1 cellular context compared by ENCODE assay signal in the genomic region with DNA sequence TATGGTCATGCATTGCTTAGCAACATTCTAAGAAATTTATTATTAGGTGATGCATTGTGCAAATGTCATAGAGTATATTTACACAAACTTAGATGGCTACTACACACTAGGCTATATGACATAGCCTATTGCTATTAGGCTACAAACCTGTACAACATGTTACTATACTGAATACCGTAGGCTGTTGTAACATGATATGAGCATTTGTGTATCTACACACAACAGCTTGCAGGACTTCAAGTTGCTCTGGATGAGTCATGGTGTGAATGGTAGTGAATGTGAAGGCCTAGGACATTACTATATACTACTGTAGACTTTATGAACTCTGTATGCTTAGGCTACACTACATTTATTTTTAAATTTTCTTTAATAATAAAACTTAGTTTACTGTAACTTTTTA.
TF ChIP-seq lines count a peak whose summit lies in the region.

No MANE protein-coding gene starts in this region.

TF ChIP-seq in K562, 482 proteins besides CTCF, POLR2A, EP300 and RAD21 (continued from another document):
- TF ChIP-seq, protein P1, sequence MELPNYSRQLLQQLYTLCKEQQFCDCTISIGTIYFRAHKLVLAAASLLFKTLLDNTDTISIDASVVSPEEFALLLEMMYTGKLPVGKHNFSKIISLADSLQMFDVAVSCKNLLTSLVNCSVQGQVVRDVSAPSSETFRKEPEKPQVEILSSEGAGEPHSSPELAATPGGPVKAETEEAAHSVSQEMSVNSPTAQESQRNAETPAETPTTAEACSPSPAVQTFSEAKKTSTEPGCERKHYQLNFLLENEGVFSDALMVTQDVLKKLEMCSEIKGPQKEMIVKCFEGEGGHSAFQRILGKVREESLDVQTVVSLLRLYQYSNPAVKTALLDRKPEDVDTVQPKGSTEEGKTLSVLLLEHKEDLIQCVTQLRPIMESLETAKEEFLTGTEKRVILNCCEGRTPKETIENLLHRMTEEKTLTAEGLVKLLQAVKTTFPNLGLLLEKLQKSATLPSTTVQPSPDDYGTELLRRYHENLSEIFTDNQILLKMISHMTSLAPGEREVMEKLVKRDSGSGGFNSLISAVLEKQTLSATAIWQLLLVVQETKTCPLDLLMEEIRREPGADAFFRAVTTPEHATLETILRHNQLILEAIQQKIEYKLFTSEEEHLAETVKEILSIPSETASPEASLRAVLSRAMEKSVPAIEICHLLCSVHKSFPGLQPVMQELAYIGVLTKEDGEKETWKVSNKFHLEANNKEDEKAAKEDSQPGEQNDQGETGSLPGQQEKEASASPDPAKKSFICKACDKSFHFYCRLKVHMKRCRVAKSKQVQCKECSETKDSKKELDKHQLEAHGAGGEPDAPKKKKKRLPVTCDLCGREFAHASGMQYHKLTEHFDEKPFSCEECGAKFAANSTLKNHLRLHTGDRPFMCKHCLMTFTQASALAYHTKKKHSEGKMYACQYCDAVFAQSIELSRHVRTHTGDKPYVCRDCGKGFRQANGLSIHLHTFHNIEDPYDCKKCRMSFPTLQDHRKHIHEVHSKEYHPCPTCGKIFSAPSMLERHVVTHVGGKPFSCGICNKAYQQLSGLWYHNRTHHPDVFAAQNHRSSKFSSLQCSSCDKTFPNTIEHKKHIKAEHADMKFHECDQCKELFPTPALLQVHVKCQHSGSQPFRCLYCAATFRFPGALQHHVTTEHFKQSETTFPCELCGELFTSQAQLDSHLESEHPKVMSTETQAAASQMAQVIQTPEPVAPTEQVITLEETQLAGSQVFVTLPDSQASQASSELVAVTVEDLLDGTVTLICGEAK (IDR thresholded peaks at IDR 0.05), result no peak
- TF ChIP-seq, protein P1 (CRISPR knock-in tag; IDR thresholded peaks at IDR 0.05), result no peak
- no peak for TF ChIP-seq DDX20 (tag; IDR thresholded peaks at IDR 0.05; ENCODE audit: low read depth)
- TF ChIP-seq, protein P2, sequence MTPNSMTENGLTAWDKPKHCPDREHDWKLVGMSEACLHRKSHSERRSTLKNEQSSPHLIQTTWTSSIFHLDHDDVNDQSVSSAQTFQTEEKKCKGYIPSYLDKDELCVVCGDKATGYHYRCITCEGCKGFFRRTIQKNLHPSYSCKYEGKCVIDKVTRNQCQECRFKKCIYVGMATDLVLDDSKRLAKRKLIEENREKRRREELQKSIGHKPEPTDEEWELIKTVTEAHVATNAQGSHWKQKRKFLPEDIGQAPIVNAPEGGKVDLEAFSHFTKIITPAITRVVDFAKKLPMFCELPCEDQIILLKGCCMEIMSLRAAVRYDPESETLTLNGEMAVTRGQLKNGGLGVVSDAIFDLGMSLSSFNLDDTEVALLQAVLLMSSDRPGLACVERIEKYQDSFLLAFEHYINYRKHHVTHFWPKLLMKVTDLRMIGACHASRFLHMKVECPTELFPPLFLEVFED (CRISPR knock-in tag; conservative IDR thresholded peaks at IDR 0.05), result no peak
- no peak for TF ChIP-seq IFI16 (CRISPR knock-in tag; IDR thresholded peaks at IDR 0.05)
- TF ChIP-seq RBM17 (IDR thresholded peaks at IDR 0.05; ENCODE audit: borderline replicate concordance, low read depth, low read length), result no peak
- no peak for TF ChIP-seq RUNX1 (IDR thresholded peaks at IDR 0.05; ENCODE audit: low read depth)
- no peak for TF ChIP-seq TAF1 (IDR thresholded peaks at IDR 0.05; ENCODE audit: control insufficient read depth, extremely low read depth, insufficient read depth, low read length, severe bottlenecking)
- TF ChIP-seq TCF7L2 (IDR thresholded peaks at IDR 0.05; ENCODE audit: low read depth, low read length), result no peak
- TF ChIP-seq SMARCC2 (IDR thresholded peaks at IDR 0.05; ENCODE audit: low read depth), result 0 out of 2 replicates have a peak, but pooled peaks have one; percentile 27
- no peak for TF ChIP-seq HDAC8 (tag; IDR thresholded peaks at IDR 0.05)
- TF ChIP-seq GATAD2A (IDR thresholded peaks at IDR 0.05), result no peak
- no peak for TF ChIP-seq PTBP1 (IDR thresholded peaks at IDR 0.05; ENCODE audit: low read depth, low read length)
- TF ChIP-seq, protein P3, sequence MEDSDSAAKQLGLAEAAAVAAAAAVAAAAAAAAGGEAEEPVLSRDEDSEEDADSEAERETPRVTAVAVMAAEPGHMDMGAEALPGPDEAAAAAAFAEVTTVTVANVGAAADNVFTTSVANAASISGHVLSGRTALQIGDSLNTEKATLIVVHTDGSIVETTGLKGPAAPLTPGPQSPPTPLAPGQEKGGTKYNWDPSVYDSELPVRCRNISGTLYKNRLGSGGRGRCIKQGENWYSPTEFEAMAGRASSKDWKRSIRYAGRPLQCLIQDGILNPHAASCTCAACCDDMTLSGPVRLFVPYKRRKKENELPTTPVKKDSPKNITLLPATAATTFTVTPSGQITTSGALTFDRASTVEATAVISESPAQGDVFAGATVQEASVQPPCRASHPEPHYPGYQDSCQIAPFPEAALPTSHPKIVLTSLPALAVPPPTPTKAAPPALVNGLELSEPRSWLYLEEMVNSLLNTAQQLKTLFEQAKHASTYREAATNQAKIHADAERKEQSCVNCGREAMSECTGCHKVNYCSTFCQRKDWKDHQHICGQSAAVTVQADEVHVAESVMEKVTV (CRISPR knock-in tag; IDR thresholded peaks at IDR 0.05), result no peak
- peak; percentile 38; the same call in 1 of the 2 replicates for TF ChIP-seq TCF3 (CRISPR knock-in tag; IDR thresholded peaks at IDR 0.05)
- TF ChIP-seq EZH2 (IDR thresholded peaks at IDR 0.05; ENCODE audit: borderline replicate concordance, low read depth, low read length), result no peak
- TF ChIP-seq, protein P4, sequence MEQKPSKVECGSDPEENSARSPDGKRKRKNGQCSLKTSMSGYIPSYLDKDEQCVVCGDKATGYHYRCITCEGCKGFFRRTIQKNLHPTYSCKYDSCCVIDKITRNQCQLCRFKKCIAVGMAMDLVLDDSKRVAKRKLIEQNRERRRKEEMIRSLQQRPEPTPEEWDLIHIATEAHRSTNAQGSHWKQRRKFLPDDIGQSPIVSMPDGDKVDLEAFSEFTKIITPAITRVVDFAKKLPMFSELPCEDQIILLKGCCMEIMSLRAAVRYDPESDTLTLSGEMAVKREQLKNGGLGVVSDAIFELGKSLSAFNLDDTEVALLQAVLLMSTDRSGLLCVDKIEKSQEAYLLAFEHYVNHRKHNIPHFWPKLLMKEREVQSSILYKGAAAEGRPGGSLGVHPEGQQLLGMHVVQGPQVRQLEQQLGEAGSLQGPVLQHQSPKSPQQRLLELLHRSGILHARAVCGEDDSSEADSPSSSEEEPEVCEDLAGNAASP (IDR thresholded peaks at IDR 0.05), result no peak
- TF ChIP-seq ZNF717 (CRISPR knock-in tag; IDR thresholded peaks at IDR 0.05), result no peak
